ENCODE assay signal across 13 cellular contexts in the genomic region with DNA sequence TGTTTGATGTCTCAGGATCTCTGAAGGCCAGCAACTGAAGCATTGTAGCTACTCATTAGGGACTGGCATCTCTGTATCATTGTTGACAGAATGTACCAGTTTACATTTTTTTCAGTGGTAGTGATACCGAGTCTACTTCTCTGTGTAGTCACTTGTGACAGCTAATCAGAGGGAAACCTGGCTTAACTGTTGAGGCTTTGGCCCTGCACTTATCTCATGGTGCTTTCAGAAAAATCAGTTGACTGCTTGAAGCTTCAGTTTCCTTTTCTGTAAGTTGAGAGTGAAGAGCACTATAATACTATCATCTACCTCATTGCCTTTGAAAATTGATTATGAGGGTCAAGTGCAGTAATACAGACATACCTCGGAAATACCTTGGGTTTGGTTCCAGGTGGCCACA.
DNase-seq lines count a peak whose midpoint lies in the region; ATAC-seq and TF ChIP-seq lines count a peak whose summit lies in the region.
"Had no signal": no experiment of that assay in that cellular context is flagged by ENCODE, and none has a peak within 500 bp of the region (broad histone marks: within the 10 kb centered on the region; RNA-seq: fewer than 3 reads in every experiment).

No MANE protein-coding gene starts in this region.

- no peak for TF ChIP-seq CTCF in left ventricle myocardium inferior (IDR thresholded peaks at IDR 0.05; ENCODE audit: borderline replicate concordance)

- no peak overlapping the region for H3K4me3 Mint-ChIP-seq in activated T-cell treated with anti-CD3 and anti-CD28 coated beads, Interleukin-2, amount 50 U/mL, for 24 hours
- H3K4me3 Mint-ChIP-seq: stimulated activated naive CD8-positive, alpha-beta T cell treated with anti-CD3 and anti-CD28 coated beads, Interleukin-15, Interleukin-2, amounts not matched to agents 100 ng/mL and 50 ng/mL, for 24 hours had no signal

- DNase-seq in left ventricle myocardium inferior: no peak
- DNase-seq in NCI-H2081 treated with DMSO at 0.1 percent for 48 hours (lab: John Stamatoyannopoulos, UW): no peak
- no peak for DNase-seq in NCI-H69 (lab: John Stamatoyannopoulos, UW)
- no peak for DNase-seq in activated T-cell treated with anti-CD3 and anti-CD28 coated beads, Interleukin-2, amount 50 U/mL, for 24 hours
- no peak for DNase-seq in HK-2 (ENCODE audit: unreplicated experiment)
- DNase-seq: activated T-cell treated with anti-CD3 and anti-CD28 coated beads, Interleukin-2, amount 50 U/mL, for 1 hour; stimulated activated CD4-positive, alpha-beta T cell treated with anti-CD3 and anti-CD28 coated beads, Interleukin-1b, Interleukin-23, amount 100 ng/mL, for 48 hours had no signal

- intact Hi-C loops in left ventricle myocardium inferior (cut with micrococcal nuclease): loop anchor here (5.0 kb wide), 1 partner anchor 417 kb away; no protein-coding TSS in a partner anchor

- H3K36me3 ChIP-seq in left ventricle myocardium inferior: no peaks in the 10 kb centered on the region

- ATAC-seq in GM19035 (IDR thresholded peaks at IDR 0.05; ENCODE audit: unreplicated experiment) (peak; percentile 77), HG02571 (IDR thresholded peaks at IDR 0.05; ENCODE audit: unreplicated experiment) (peak; percentile 70), HG03432 (IDR thresholded peaks at IDR 0.05; ENCODE audit: unreplicated experiment) (peak; percentile 85)

- peaks cover 26% of the 10 kb centered on the region for H3K4me1 ChIP-seq in left ventricle myocardium inferior

- no peak overlapping the region for H3K27ac Mint-ChIP-seq in activated T-cell treated with anti-CD3 and anti-CD28 coated beads, Interleukin-2, amount 50 U/mL, for 24 hours
- H3K27ac Mint-ChIP-seq: progenitor cell of endocrine pancreas; stimulated activated naive CD8-positive, alpha-beta T cell treated with anti-CD3 and anti-CD28 coated beads, Interleukin-15, Interleukin-2, amounts not matched to agents 100 ng/mL and 50 ng/mL, for 24 hours had no signal

- H3K9me3 Mint-ChIP-seq in activated T-cell treated with anti-CD3 and anti-CD28 coated beads, Interleukin-2, amount 50 U/mL, for 24 hours: no peaks in the 10 kb centered on the region
- H3K9me3 Mint-ChIP-seq: stimulated activated naive CD8-positive, alpha-beta T cell treated with anti-CD3 and anti-CD28 coated beads, Interleukin-15, Interleukin-2, amounts not matched to agents 100 ng/mL and 50 ng/mL, for 24 hours had no signal

- no peaks in the 10 kb centered on the region for H3K9me3 ChIP-seq in left ventricle myocardium inferior (replicated peaks)

- peaks cover 6% of the 10 kb centered on the region for H3K4me1 Mint-ChIP-seq in activated T-cell treated with anti-CD3 and anti-CD28 coated beads, Interleukin-2, amount 50 U/mL, for 24 hours (ENCODE audit: low read depth)

- no peaks in the 10 kb centered on the region for H3K27me3 Mint-ChIP-seq in activated T-cell treated with anti-CD3 and anti-CD28 coated beads, Interleukin-2, amount 50 U/mL, for 24 hours
- H3K27me3 Mint-ChIP-seq: progenitor cell of endocrine pancreas; stimulated activated naive CD8-positive, alpha-beta T cell treated with anti-CD3 and anti-CD28 coated beads, Interleukin-15, Interleukin-2, amounts not matched to agents 100 ng/mL and 50 ng/mL, for 24 hours had no signal

- no peaks in the 10 kb centered on the region for H3K27me3 ChIP-seq in left ventricle myocardium inferior (ENCODE audit: low read depth)

- H3K4me3 ChIP-seq in left ventricle myocardium inferior: no peak overlapping the region

- peaks cover 1% of the 10 kb centered on the region for H3K36me3 Mint-ChIP-seq in activated T-cell treated with anti-CD3 and anti-CD28 coated beads, Interleukin-2, amount 50 U/mL, for 24 hours (ENCODE audit: low read depth)

- H3K27ac ChIP-seq in left ventricle myocardium inferior (replicated peaks): peak overlapping the region; percentile 37
- H3K27ac ChIP-seq: RWPE1 had no signal
